24 cellular contexts compared by ENCODE assay signal in genomic region chr14:28982228-28982627, GRCh38.
"Had no signal": no experiment of that assay in that cellular context is flagged by ENCODE, and none has a peak within 500 bp of the region (broad histone marks: within the 10 kb centered on the region; RNA-seq: fewer than 3 reads in every experiment).

No MANE protein-coding gene starts in this region.

- H3K36me3 ChIP-seq: neural progenitor cell, ovary, right lobe of liver, sigmoid colon, stomach, thoracic aorta, thyroid gland, tibial nerve, upper lobe of left lung, uterus had no signal

- H3K4me1 ChIP-seq: neural progenitor cell, parathyroid adenoma, psoas muscle, right lobe of liver, sigmoid colon, stomach, thyroid gland, tibial nerve, upper lobe of left lung, uterus had no signal

- H3K27me3 ChIP-seq: neural progenitor cell, ovary, right lobe of liver, sigmoid colon, stomach, thyroid gland, tibial nerve, upper lobe of left lung, uterus had no signal

- DNase-seq: natural killer cell; occipital lobe; ovary; posterior cingulate gyrus; psoas muscle; right cardiac atrium; right lobe of liver; sigmoid colon; small intestine; stimulated activated CD4-positive, alpha-beta T cell treated with anti-CD3 and anti-CD28 coated beads, Interleukin-15, amount 100 ng/mL, for 24 hours; stimulated activated CD4-positive, alpha-beta T cell treated with anti-CD3 and anti-CD28 coated beads, Interleukin-2, amount 100 ng/mL, for 24 hours; stimulated activated CD4-positive, alpha-beta T cell treated with anti-CD3 and anti-CD28 coated beads, Interleukin-2, amount 100 ng/mL, for 48 hours; stimulated activated CD4-positive, alpha-beta T cell treated with anti-CD3 and anti-CD28 coated beads, Interleukin-4, amount 100 ng/mL, for 24 hours; stimulated activated naive B cell treated with anti-CD40 and anti-IgM and Interleukin-4, amounts not matched to agents 10 μg/mL and 1 μg/mL and 100 μg/mL, for 72 hours; stimulated activated naive CD4-positive, alpha-beta T cell treated with Interleukin-2 at 50 U/mL for 16 hours; stomach; thyroid gland; trophoblast cell; upper lobe of left lung; uterus had no signal

- H3K9me3 ChIP-seq: ovary, psoas muscle, right lobe of liver, sigmoid colon, thoracic aorta, thyroid gland, tibial nerve, uterus had no signal

- H3K4me3 ChIP-seq: neural progenitor cell, ovary, psoas muscle, right lobe of liver, sigmoid colon, stomach, thoracic aorta, thyroid gland, tibial nerve, upper lobe of left lung, uterus had no signal

- H3K27ac ChIP-seq: neural progenitor cell, ovary, parathyroid adenoma, psoas muscle, right lobe of liver, sigmoid colon, stomach, thoracic aorta, thyroid gland, tibial nerve, upper lobe of left lung, uterus had no signal
